Comparison of ENCODE assay signal across 21 cellular contexts in genomic region chr10:66604195-66604594, GRCh38.
"Had no signal": no experiment of that assay in that cellular context is flagged by ENCODE, and none has a peak within 500 bp of the region (broad histone marks: within the 10 kb centered on the region; RNA-seq: fewer than 3 reads in every experiment).

No MANE protein-coding gene starts in this region.

- FAIRE-seq: bronchial epithelial cell, endothelial cell of umbilical vein had no signal

- H3K36me3 Mint-ChIP-seq: activated naive CD8-positive, alpha-beta T cell; mesothelial cell of epicardium had no signal

- H3K4me3 ChIP-seq: esophagus squamous epithelium, heart right ventricle, lung, tibial nerve, vagina had no signal

- H3K9me3 ChIP-seq: vagina had no signal

- DNase-seq: activated CD4-positive, alpha-beta T cell treated with anti-CD3 and anti-CD28 coated beads for 36 hours; activated CD4-positive, alpha-beta T cell treated with anti-CD3 and anti-CD28 coated beads, Interleukin-2, amount 50 U/mL, for 48 hours; activated gamma-delta T cell treated with Interleukin-2 at 50 U/mL for 16 hours; activated T-cell treated with anti-CD3 and anti-CD28 coated beads for 4 hours; effector CD8-positive, alpha-beta T cell; esophagus squamous epithelium; heart right ventricle; left colon; stimulated activated CD4-positive, alpha-beta T cell treated with anti-CD3 and anti-CD28 coated beads, Interleukin-12 subunit alpha, Interleukin-12 subunit beta, amount 100 ng/mL, for 4 hours; stimulated activated CD4-positive, alpha-beta T cell treated with anti-CD3 and anti-CD28 coated beads, Interleukin-1b, Interleukin-23, amount 100 ng/mL, for 48 hours; stimulated activated naive CD8-positive, alpha-beta T cell treated with anti-CD3 and anti-CD28 coated beads, Interleukin-15, Interleukin-2, amounts not matched to agents 100 U/mL and 50 U/mL, for 24 hours; T-helper 2 cell had no signal

- H3K27ac Mint-ChIP-seq: activated CD4-positive, alpha-beta T cell treated with anti-CD3 and anti-CD28 coated beads for 36 hours; activated naive CD8-positive, alpha-beta T cell; activated T-helper 1 cell treated with anti-CD3 and anti-CD28 coated beads, Interleukin-12 subunit alpha, Interleukin-12 subunit beta, Interleukin-2, Interleukin-4 antibody, amounts not matched to agents 30 ng/mL and 10 ng/mL and 1 ng/mL, durations not matched to agents 14 hours and 24 hours and 36 hours; mesothelial cell of epicardium; natural killer cell treated with Interleukin-12 subunit alpha and Interleukin-12 subunit beta and Interleukin-15 and Interleukin-18, amount 100 ng/mL, for 72 hours had no signal

- H3K27me3 Mint-ChIP-seq: activated CD4-positive, alpha-beta T cell treated with anti-CD3 and anti-CD28 coated beads for 36 hours; activated naive CD8-positive, alpha-beta T cell; natural killer cell treated with Interleukin-12 subunit alpha and Interleukin-12 subunit beta and Interleukin-15 and Interleukin-18, amount 100 ng/mL, for 72 hours had no signal

- H3K4me3 Mint-ChIP-seq: activated CD4-positive, alpha-beta T cell treated with anti-CD3 and anti-CD28 coated beads for 36 hours; activated naive CD8-positive, alpha-beta T cell; activated T-helper 1 cell treated with anti-CD3 and anti-CD28 coated beads, Interleukin-12 subunit alpha, Interleukin-12 subunit beta, Interleukin-2, Interleukin-4 antibody, amounts not matched to agents 30 ng/mL and 10 ng/mL and 1 ng/mL, durations not matched to agents 14 hours and 24 hours and 36 hours; mesothelial cell of epicardium; natural killer cell treated with Interleukin-12 subunit alpha and Interleukin-12 subunit beta and Interleukin-15 and Interleukin-18, amount 100 ng/mL, for 72 hours had no signal

- H3K4me1 Mint-ChIP-seq: activated CD4-positive, alpha-beta T cell treated with anti-CD3 and anti-CD28 coated beads for 36 hours; mesothelial cell of epicardium had no signal

- ATAC-seq: activated CD4-positive, alpha-beta T cell treated with anti-CD3 and anti-CD28 coated beads for 36 hours; heart right ventricle; left colon; natural killer cell treated with Interleukin-12 subunit alpha and Interleukin-12 subunit beta and Interleukin-15 and Interleukin-18, amount 100 ng/mL, for 72 hours; stimulated activated naive CD8-positive, alpha-beta T cell treated with anti-CD3 and anti-CD28 coated beads, Interleukin-15, Interleukin-2, amounts not matched to agents 100 U/mL and 50 U/mL, for 24 hours had no signal

- H3K36me3 ChIP-seq: esophagus squamous epithelium, heart right ventricle, tibial nerve, vagina had no signal

- H3K4me1 ChIP-seq: esophagus squamous epithelium, heart right ventricle, tibial nerve, vagina had no signal

- H3K27ac ChIP-seq: esophagus squamous epithelium, heart right ventricle, tibial nerve, vagina had no signal

- H3K27me3 ChIP-seq: esophagus squamous epithelium, heart right ventricle, tibial nerve, vagina had no signal
